In the genomic region with DNA sequence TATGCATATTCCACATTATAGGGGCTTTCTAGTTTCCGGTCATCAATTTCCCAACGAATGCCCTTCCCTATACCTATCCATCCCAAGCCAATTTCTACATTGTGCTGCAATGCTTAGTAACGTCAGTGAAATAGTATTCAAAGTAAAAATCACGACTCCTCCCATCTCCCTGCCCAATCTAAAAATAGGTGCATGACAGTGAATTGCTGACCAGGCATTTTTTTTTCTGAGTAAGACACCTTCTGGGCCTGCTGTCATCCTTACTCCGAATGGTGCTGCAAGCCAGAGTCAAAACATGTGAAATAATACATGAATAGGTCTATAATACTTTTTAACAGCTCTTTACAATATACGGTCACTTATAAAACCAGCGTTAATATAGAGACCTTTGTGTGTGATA, we compare ENCODE assay signal across 22 cellular contexts.
A peak's percentile ranks its signal among the peaks of the same experiment; 100 is the strongest.
DNase-seq lines count a peak whose midpoint lies in the region; ATAC-seq, FAIRE-seq and TF ChIP-seq lines count a peak whose summit lies in the region.
"Had no signal": no experiment of that assay in that cellular context is flagged by ENCODE, and none has a peak within 500 bp of the region (broad histone marks: within the 10 kb centered on the region; RNA-seq: fewer than 3 reads in every experiment).

No MANE protein-coding gene starts in this region.

- no peak for FAIRE-seq in astrocyte (lab: Jason Lieb, UNC)
- FAIRE-seq: GM12878 had no signal

- no peaks in the 10 kb centered on the region for H3K79me2 ChIP-seq in astrocyte (ENCODE audit: insufficient read depth, low read length)

- no peak for ATAC-seq in stimulated activated effector memory CD8-positive, alpha-beta T cell treated with anti-CD3 and anti-CD28 coated beads, Interleukin-12 subunit alpha, Interleukin-12 subunit beta, amount 100 ng/mL, for 72 hours
- ATAC-seq in HG02678 (IDR thresholded peaks at IDR 0.05; ENCODE audit: unreplicated experiment), result no peak
- ATAC-seq: GM12878 had no signal

- DNase-seq in DMS53 (lab: John Stamatoyannopoulos, UW) (peak; percentile 15), DMS53 treated with DMSO at 0.1 percent for 48 hours (lab: John Stamatoyannopoulos, UW; ENCODE audit: unreplicated experiment) (no peak), astrocyte (ENCODE audit: low read depth) (no peak), immature natural killer cell (no peak), ACHN (no peak)
- no peak for DNase-seq in stimulated activated effector memory CD8-positive, alpha-beta T cell treated with anti-CD3 and anti-CD28 coated beads, Interleukin-12 subunit alpha, Interleukin-12 subunit beta, amount 100 ng/mL, for 72 hours (ENCODE audit: low spot score in 2 of 2)
- no peak for DNase-seq in activated T-helper 1 cell treated with anti-CD3 and anti-CD28 coated beads, Interleukin-12 subunit alpha, Interleukin-12 subunit beta, Interleukin-2, Interleukin-4 antibody, amounts not matched to agents 30 ng/mL and 10 ng/mL and 1 ng/mL, durations not matched to agents 14 hours and 24 hours and 36 hours (ENCODE audit: low spot score)
- DNase-seq: BE2C; CD4-positive, CD25-positive, alpha-beta regulatory T cell; COR-L47; GOT3; KG1; NCI-H1105 treated with DMSO at 0.1 percent for 48 hours; NCI-H1694; NCI-H510A; NCI-H748 treated with DMSO at 0.1 percent for 48 hours; NK-92 treated with Interleukin-12 subunit alpha and Interleukin-12 subunit beta, amount 100 ng/mL, for 24 hours; Right ventricle myocardium superior had no signal

- in situ Hi-C loops in ACHN (cut with HindIII; ENCODE audit: low pct_ligation_motif_present, low pct_unique_long_range_greater_than_20kb, low sequenced_read_pairs), result no loop called here

- no peaks in the 10 kb centered on the region for H3K9me3 ChIP-seq in astrocyte (ENCODE audit: insufficient read depth, low read depth, low read length)
- H3K9me3 ChIP-seq: BE2C had no signal

- no peaks in the 10 kb centered on the region for H4K20me1 ChIP-seq in astrocyte (ENCODE audit: insufficient read depth, low read length)

- no peak overlapping the region for H2AFZ ChIP-seq in astrocyte (ENCODE audit: low read depth, low read length)

- H3K4me3 ChIP-seq in astrocyte (ENCODE audit: insufficient read depth, low read depth, low read length), result peak overlapping the region; percentile 12
- H3K4me3 ChIP-seq: GM12878, SK-N-MC had no signal

- no peaks in the 10 kb centered on the region for H3K27me3 ChIP-seq in astrocyte (ENCODE audit: insufficient read depth, low read length)
- H3K27me3 ChIP-seq: BE2C had no signal

- H3K4me1 ChIP-seq in astrocyte (ENCODE audit: insufficient read depth, low read length), result peaks cover 15% of the 10 kb centered on the region

- H3K27me3 Mint-ChIP-seq in astrocyte (ENCODE audit: low read depth, unreplicated experiment) (peaks cover 3% of the 10 kb centered on the region), immature natural killer cell (ENCODE audit: low read depth in 3 of 3) (peaks cover 9 to 15% (median 9%) of the 10 kb centered on the region in 3 donors)
- H3K27me3 Mint-ChIP-seq in activated T-helper 1 cell treated with anti-CD3 and anti-CD28 coated beads, Interleukin-12 subunit alpha, Interleukin-12 subunit beta, Interleukin-2, Interleukin-4 antibody, amounts not matched to agents 30 ng/mL and 10 ng/mL and 1 ng/mL, durations not matched to agents 14 hours and 24 hours and 36 hours (ENCODE audit: insufficient read depth), result no peaks in the 10 kb centered on the region
- H3K27me3 Mint-ChIP-seq: CD4-positive, CD25-positive, alpha-beta regulatory T cell had no signal

- H3K27ac Mint-ChIP-seq in astrocyte (ENCODE audit: unreplicated experiment), result peak overlapping the region; percentile 84
- no peak overlapping the region for H3K27ac Mint-ChIP-seq in immature natural killer cell
- no peak overlapping the region for H3K27ac Mint-ChIP-seq in stimulated activated effector memory CD8-positive, alpha-beta T cell treated with anti-CD3 and anti-CD28 coated beads, Interleukin-12 subunit alpha, Interleukin-12 subunit beta, amount 100 ng/mL, for 72 hours
- H3K27ac Mint-ChIP-seq in activated T-helper 1 cell treated with anti-CD3 and anti-CD28 coated beads, Interleukin-12 subunit alpha, Interleukin-12 subunit beta, Interleukin-2, Interleukin-4 antibody, amounts not matched to agents 30 ng/mL and 10 ng/mL and 1 ng/mL, durations not matched to agents 14 hours and 24 hours and 36 hours, result no peak overlapping the region
- H3K27ac Mint-ChIP-seq: CD4-positive, CD25-positive, alpha-beta regulatory T cell had no signal

- no peak for TF ChIP-seq CTCF in astrocyte (IDR thresholded peaks at IDR 0.05; ENCODE audit: insufficient read depth, low read depth, low read length)

- peak overlapping the region; percentile 58 for H3K4me2 ChIP-seq in astrocyte (ENCODE audit: low read length)

- no peaks in the 10 kb centered on the region for H3K36me3 ChIP-seq in astrocyte (ENCODE audit: insufficient read depth, low read length)
- H3K36me3 ChIP-seq: BE2C had no signal

- H3K4me1 Mint-ChIP-seq in astrocyte (ENCODE audit: low read depth, unreplicated experiment) (peaks cover 16% of the 10 kb centered on the region), immature natural killer cell (peaks cover 6% of the 10 kb centered on the region in 2 donors)
- H3K4me1 Mint-ChIP-seq in stimulated activated effector memory CD8-positive, alpha-beta T cell treated with anti-CD3 and anti-CD28 coated beads, Interleukin-12 subunit alpha, Interleukin-12 subunit beta, amount 100 ng/mL, for 72 hours, result no peaks in the 10 kb centered on the region
- no peaks in the 10 kb centered on the region for H3K4me1 Mint-ChIP-seq in activated T-helper 1 cell treated with anti-CD3 and anti-CD28 coated beads, Interleukin-12 subunit alpha, Interleukin-12 subunit beta, Interleukin-2, Interleukin-4 antibody, amounts not matched to agents 30 ng/mL and 10 ng/mL and 1 ng/mL, durations not matched to agents 14 hours and 24 hours and 36 hours (ENCODE audit: low read depth)
- H3K4me1 Mint-ChIP-seq: CD4-positive, CD25-positive, alpha-beta regulatory T cell had no signal

- intact Hi-C loops in activated T-helper 1 cell treated with anti-CD3 and anti-CD28 coated beads, Interleukin-12 subunit alpha, Interleukin-12 subunit beta, Interleukin-2, Interleukin-4 antibody, amounts not matched to agents 30 ng/mL and 10 ng/mL and 1 ng/mL, durations not matched to agents 14 hours and 24 hours and 36 hours (cut with micrococcal nuclease), result no loop called here

- H3K27ac ChIP-seq in astrocyte (ENCODE audit: low read depth, low read length), result peak overlapping the region; percentile 6
- H3K27ac ChIP-seq: 22Rv1, SK-N-MC had no signal

- no peak overlapping the region for H3K9ac ChIP-seq in astrocyte (ENCODE audit: low read length)

- no peaks in the 10 kb centered on the region for H3K36me3 Mint-ChIP-seq in astrocyte (ENCODE audit: low read depth, unreplicated experiment)
- H3K36me3 Mint-ChIP-seq in immature natural killer cell, result no peaks in the 10 kb centered on the region
- H3K36me3 Mint-ChIP-seq in stimulated activated effector memory CD8-positive, alpha-beta T cell treated with anti-CD3 and anti-CD28 coated beads, Interleukin-12 subunit alpha, Interleukin-12 subunit beta, amount 100 ng/mL, for 72 hours, result no peaks in the 10 kb centered on the region
- no peaks in the 10 kb centered on the region for H3K36me3 Mint-ChIP-seq in activated T-helper 1 cell treated with anti-CD3 and anti-CD28 coated beads, Interleukin-12 subunit alpha, Interleukin-12 subunit beta, Interleukin-2, Interleukin-4 antibody, amounts not matched to agents 30 ng/mL and 10 ng/mL and 1 ng/mL, durations not matched to agents 14 hours and 24 hours and 36 hours (ENCODE audit: low read depth)
- H3K36me3 Mint-ChIP-seq: CD4-positive, CD25-positive, alpha-beta regulatory T cell had no signal

- no peak overlapping the region for H3K4me3 Mint-ChIP-seq in astrocyte (ENCODE audit: unreplicated experiment)
- peak overlapping the region in 4 of 5 donors; percentile 15 to 59 (median 44) for H3K4me3 Mint-ChIP-seq in immature natural killer cell
- H3K4me3 Mint-ChIP-seq in stimulated activated effector memory CD8-positive, alpha-beta T cell treated with anti-CD3 and anti-CD28 coated beads, Interleukin-12 subunit alpha, Interleukin-12 subunit beta, amount 100 ng/mL, for 72 hours, result peak overlapping the region; percentile 55
- no peak overlapping the region for H3K4me3 Mint-ChIP-seq in activated T-helper 1 cell treated with anti-CD3 and anti-CD28 coated beads, Interleukin-12 subunit alpha, Interleukin-12 subunit beta, Interleukin-2, Interleukin-4 antibody, amounts not matched to agents 30 ng/mL and 10 ng/mL and 1 ng/mL, durations not matched to agents 14 hours and 24 hours and 36 hours
- H3K4me3 Mint-ChIP-seq: CD4-positive, CD25-positive, alpha-beta regulatory T cell had no signal

- no peaks in the 10 kb centered on the region for H3K9me3 Mint-ChIP-seq in astrocyte (ENCODE audit: unreplicated experiment)
- no peaks in the 10 kb centered on the region for H3K9me3 Mint-ChIP-seq in immature natural killer cell
- H3K9me3 Mint-ChIP-seq in stimulated activated effector memory CD8-positive, alpha-beta T cell treated with anti-CD3 and anti-CD28 coated beads, Interleukin-12 subunit alpha, Interleukin-12 subunit beta, amount 100 ng/mL, for 72 hours, result peaks cover 5% of the 10 kb centered on the region
- H3K9me3 Mint-ChIP-seq in activated T-helper 1 cell treated with anti-CD3 and anti-CD28 coated beads, Interleukin-12 subunit alpha, Interleukin-12 subunit beta, Interleukin-2, Interleukin-4 antibody, amounts not matched to agents 30 ng/mL and 10 ng/mL and 1 ng/mL, durations not matched to agents 14 hours and 24 hours and 36 hours, result peaks cover 15% of the 10 kb centered on the region

Comparison
In these comparisons a context has a peak if more than half of its experiments do, and no peak if none do; other contexts are left out.
1. H3K4me3 Mint-ChIP-seq: peak in immature natural killer cell (4 of 5) and stimulated activated effector memory CD8-positive, alpha-beta T cell treated with anti-CD3 and anti-CD28 coated beads, Interleukin-12 subunit alpha, Interleukin-12 subunit beta, amount 100 ng/mL, for 72 hours (single experiment); none in astrocyte (single experiment) and activated T-helper 1 cell treated with anti-CD3 and anti-CD28 coated beads, Interleukin-12 subunit alpha, Interleukin-12 subunit beta, Interleukin-2, Interleukin-4 antibody, amounts not matched to agents 30 ng/mL and 10 ng/mL and 1 ng/mL, durations not matched to agents 14 hours and 24 hours and 36 hours (single experiment).